In genomic region chr2:95677833-95678232, GRCh38 we compare ENCODE assay signal across 7 cellular contexts.
DNase-seq lines count a peak whose midpoint lies in the region; ATAC-seq, FAIRE-seq and TF ChIP-seq lines count a peak whose summit lies in the region.
"Not testable (repeated sequence)": the region's sequence is repeated elsewhere in the genome, so short reads cannot be mapped to it uniquely, and the experiment has no call there.

No MANE protein-coding gene starts in this region.

- H2AFZ ChIP-seq in GM23338: not testable (repeated sequence)

- H3K27ac ChIP-seq in GM23338 (ENCODE audit: low read depth); endodermal cell (ENCODE audit: low read depth, low read length); pancreas; small intestine (ENCODE audit: low read depth in 1 of 2, low read length in 1 of 2): not testable (repeated sequence)

- ATAC-seq in GM23338: peak; percentile 23
- ATAC-seq in WTC11: peak; percentile 58
- ATAC-seq in pancreas: peak in 3 of 4 donors; percentile 8 to 50 (median 39)

- H3K27me3 ChIP-seq in GM23338 (ENCODE audit: insufficient read depth): peaks cover 13% of the 10 kb centered on the region
- H3K27me3 ChIP-seq in endodermal cell (ENCODE audit: control insufficient read depth, insufficient read depth, low read length, poor library complexity, severe bottlenecking); pancreas; small intestine (ENCODE audit: control insufficient read depth in 2 of 2, insufficient read depth in 2 of 2, low read length in 2 of 2): not testable (repeated sequence)

- H3K9me3 ChIP-seq in endodermal cell (ENCODE audit: control insufficient read depth, low read length); pancreas; small intestine (ENCODE audit: control insufficient read depth, low read depth): not testable (repeated sequence)

- not testable (repeated sequence) for H3K27ac Mint-ChIP-seq in GM23338, WTC11, endodermal cell

- not testable (repeated sequence) for H3K9me3 Mint-ChIP-seq in GM23338, WTC11, endodermal cell

- H3F3A ChIP-seq in GM23338 (replicated peaks; ENCODE audit: low read depth): not testable (repeated sequence)

- in situ Hi-C loops in G401 (cut with HindIII; ENCODE audit: low sequenced_read_pairs): not testable (repeated sequence)

- not testable (repeated sequence) for H3K4me2 ChIP-seq in GM23338

- DNase-seq in G401 (ENCODE audit: low spot score) (peak; percentile 45), NCI-H2171 treated with DMSO at 0.1 percent for 48 hours (lab: John Stamatoyannopoulos, UW) (peak; percentile 57), small intestine (peak; percentile 11)
- not testable (repeated sequence) for DNase-seq in GM23338 (ENCODE audit: low spot score); WTC11 (ENCODE audit: low spot score); endodermal cell; pancreas

- not testable (repeated sequence) for H3K4me3 ChIP-seq in GM23338; endodermal cell (ENCODE audit: low read length); pancreas; small intestine (ENCODE audit: low read depth in 1 of 2, low read length in 2 of 2)

- TF ChIP-seq CTCF in GM23338 (conservative IDR thresholded peaks at IDR 0.05; ENCODE audit: low read depth in 2 of 2): 0 out of 4 replicates have a peak, but pooled peaks of 1 of the 2 experiments have one; percentile 14
- not testable (repeated sequence) for TF ChIP-seq CTCF in WTC11 (IDR thresholded peaks at IDR 0.05); pancreas (IDR thresholded peaks at IDR 0.05)
- peak; percentile 52 for TF ChIP-seq CTCF in endodermal cell (conservative IDR thresholded peaks at IDR 0.05)

- not testable (repeated sequence) for H3K4me1 Mint-ChIP-seq in GM23338, WTC11, endodermal cell

- not testable (repeated sequence) for H3K79me2 ChIP-seq in GM23338 (replicated peaks; ENCODE audit: insufficient read depth)

- not testable (repeated sequence) for H3K9me2 ChIP-seq in GM23338 (ENCODE audit: insufficient read depth)

- H3K36me3 Mint-ChIP-seq in GM23338 (ENCODE audit: low read depth); WTC11; endodermal cell (ENCODE audit: low read depth): not testable (repeated sequence)

- intact Hi-C loops in pancreas (cut with DNase I): not testable (repeated sequence)

- H3K4me1 ChIP-seq in GM23338 (ENCODE audit: insufficient read depth); endodermal cell (ENCODE audit: control insufficient read depth, insufficient read depth, low read length); pancreas; small intestine (ENCODE audit: control insufficient read depth in 2 of 2, insufficient read depth in 1 of 2, low read depth in 1 of 2, low read length in 1 of 2): not testable (repeated sequence)

- POLR2A ChIA-PET in WTC11 (lab: Charles Lee): not testable (repeated sequence)

- H3K27me3 Mint-ChIP-seq in GM23338 (ENCODE audit: insufficient read depth, low read depth, poor library complexity) (peaks cover 26% of the 10 kb centered on the region), WTC11 (ENCODE audit: low read depth) (peaks cover 43% of the 10 kb centered on the region), endodermal cell (ENCODE audit: insufficient read depth) (peaks cover 78% of the 10 kb centered on the region)

- FAIRE-seq in pancreas (lab: Jason Lieb, UNC); small intestine (lab: Jason Lieb, UNC): not testable (repeated sequence)

- CTCF ChIA-PET in WTC11 (lab: Charles Lee): interaction anchor here (0.6 kb wide), 1 partner anchor 16 kb away, joined by 3 read pairs; no protein-coding TSS in a partner anchor

- H3K36me3 ChIP-seq in GM23338 (ENCODE audit: insufficient read depth); endodermal cell (ENCODE audit: control insufficient read depth, insufficient read depth, low read length); pancreas; small intestine (ENCODE audit: control insufficient read depth in 2 of 2, insufficient read depth in 2 of 2, low read length in 2 of 2): not testable (repeated sequence)

- not testable (repeated sequence) for H3K4me3 Mint-ChIP-seq in GM23338, WTC11, endodermal cell

- H4K20me1 ChIP-seq in GM23338 (replicated peaks; ENCODE audit: insufficient read depth): not testable (repeated sequence)

- not testable (repeated sequence) for H3K9ac ChIP-seq in endodermal cell (ENCODE audit: extremely low read depth, low read length, poor library complexity, severe bottlenecking)

- 75% methylated on average over 2 of the region's 3 CpGs; no CpG with 5 or more reads in 1 of the 2 experiments for WGBS in endodermal cell (ENCODE audit: insufficient coverage in 1 of 2, insufficient read length in 1 of 2), 2 experiments
- WGBS in pancreas, 2 donors: 67 to 74% methylated on average over 2 to 3 of the region's 3 CpGs
- WGBS in small intestine, 3 donors: 53 to 70% (median 66%) methylated on average over 2 to 3 of the region's 3 CpGs
